Comparison of ENCODE assay signal across 12 cellular contexts in the genomic region with DNA sequence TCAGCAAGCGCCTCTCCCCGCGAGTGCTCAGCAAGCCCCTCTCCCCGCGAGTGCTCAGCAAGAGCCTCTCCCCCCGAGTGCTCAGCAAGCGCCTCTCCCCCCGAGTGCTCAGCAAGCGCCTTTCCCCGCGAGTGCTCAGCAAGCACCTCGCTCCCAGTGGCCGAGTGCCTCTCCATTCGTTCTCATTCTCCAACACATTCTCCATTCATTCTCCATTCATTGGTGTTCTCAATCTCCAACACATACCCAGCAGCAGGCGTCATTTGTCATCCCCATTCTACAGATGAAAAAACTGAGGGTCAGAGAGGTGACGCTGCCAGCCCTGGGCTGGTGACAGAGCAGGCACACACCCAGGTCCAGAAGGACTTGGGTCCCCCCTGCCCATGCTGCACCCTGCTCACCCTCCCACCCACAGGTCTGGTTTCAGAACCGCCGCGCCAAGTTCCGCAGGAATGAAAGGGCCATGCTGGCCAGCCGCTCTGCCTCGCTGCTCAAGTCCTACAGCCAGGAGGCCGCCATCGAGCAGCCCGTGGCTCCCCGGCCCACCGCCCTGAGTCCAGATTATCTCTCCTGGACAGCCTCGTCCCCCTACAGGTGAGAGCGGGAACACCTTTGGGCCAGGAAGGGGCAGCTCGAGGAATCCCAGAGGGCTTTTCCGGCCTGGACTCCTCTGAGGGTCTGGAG. TPM values are rescaled to one million over a fixed set of nuclear protein-coding genes. Genes with fewer than 3 reads are reported as not detected.
DNase-seq lines count a peak whose midpoint lies in the region; ATAC-seq, FAIRE-seq and TF ChIP-seq lines count a peak whose summit lies in the region.
"Had no signal": no experiment of that assay in that cellular context is flagged by ENCODE, and none has a peak within 500 bp of the region (broad histone marks: within the 10 kb centered on the region; RNA-seq: fewer than 3 reads in every experiment).

No MANE protein-coding gene starts in this region.

- H3K9ac ChIP-seq in DND-41 (ENCODE audit: low read depth, low read length), result no peak overlapping the region

- no peak for ATAC-seq in DND-41 (ENCODE audit: insufficient read depth, low read depth)

- no peaks in the 10 kb centered on the region for H3K9me3 ChIP-seq in DND-41 (ENCODE audit: insufficient read depth, low read length, severe bottlenecking)
- H3K9me3 ChIP-seq in effector memory CD4-positive, alpha-beta T cell (ENCODE audit: control insufficient read depth, low read length), result no peaks in the 10 kb centered on the region
- H3K9me3 ChIP-seq: upper lobe of left lung had no signal

- no peak overlapping the region for H3K27ac Mint-ChIP-seq in nephron progenitor cell
- H3K27ac Mint-ChIP-seq: activated naive CD4-positive, alpha-beta T cell treated with anti-CD3 and anti-CD28 coated beads, Interleukin-2, amount 50 U/mL, for 24 hours had no signal

- H3K27me3 ChIP-seq in DND-41 (ENCODE audit: insufficient read depth, low read length, poor library complexity) (no peaks in the 10 kb centered on the region), bronchial epithelial cell (ENCODE audit: control insufficient read depth, insufficient read depth, low read length) (peaks cover 8% of the 10 kb centered on the region)
- H3K27me3 ChIP-seq in effector memory CD4-positive, alpha-beta T cell (replicated peaks; ENCODE audit: control insufficient read depth, insufficient read depth, low read length, poor library complexity, severe bottlenecking), result no peaks in the 10 kb centered on the region
- H3K27me3 ChIP-seq: upper lobe of left lung had no signal

- H3K4me1 ChIP-seq in DND-41 (ENCODE audit: insufficient read depth, low read length), result no peaks in the 10 kb centered on the region
- no peaks in the 10 kb centered on the region for H3K4me1 ChIP-seq in effector memory CD4-positive, alpha-beta T cell (ENCODE audit: control insufficient read depth, insufficient read depth, low read length, poor library complexity, severe bottlenecking)
- H3K4me1 ChIP-seq: upper lobe of left lung had no signal

- peaks cover 9% of the 10 kb centered on the region for H3K27me3 Mint-ChIP-seq in nephron progenitor cell (ENCODE audit: low read depth, poor library complexity)

- no peak for FAIRE-seq in bronchial epithelial cell (lab: Jason Lieb, UNC)

- no peak overlapping the region for H2AFZ ChIP-seq in DND-41 (ENCODE audit: low read depth, low read length)

- DNase-seq in DND-41, result no peak
- DNase-seq in HuH-7.5 (ENCODE audit: low spot score), result peak; percentile 65
- DNase-seq in bronchial epithelial cell (ENCODE audit: low read depth), result no peak
- peak; percentile 43 for DNase-seq in nephron progenitor cell
- no peak for DNase-seq in erythroblast (lab: John Stamatoyannopoulos, UW)
- no peak for DNase-seq in activated effector memory CD4-positive, alpha-beta T cell treated with Interleukin-2 at 50 U/mL for 16 hours
- DNase-seq in effector memory CD4-positive, alpha-beta T cell, result no peak
- DNase-seq: activated CD4-positive, alpha-beta T cell treated with anti-CD3 and anti-CD28 coated beads, Interleukin-2, amount 50 U/mL, for 4 hours; hippocampal formation; NCI-H524 had no signal

- no peaks in the 10 kb centered on the region for H3K36me3 ChIP-seq in DND-41 (ENCODE audit: insufficient read depth, low read length)
- H3K36me3 ChIP-seq in bronchial epithelial cell (ENCODE audit: control insufficient read depth, insufficient read depth, low read length), result no peaks in the 10 kb centered on the region
- H3K36me3 ChIP-seq in effector memory CD4-positive, alpha-beta T cell (ENCODE audit: control insufficient read depth, insufficient read depth, low read length), result no peaks in the 10 kb centered on the region
- H3K36me3 ChIP-seq: upper lobe of left lung had no signal

- H3K4me3 Mint-ChIP-seq in nephron progenitor cell, result no peak overlapping the region
- H3K4me3 Mint-ChIP-seq: activated naive CD4-positive, alpha-beta T cell treated with anti-CD3 and anti-CD28 coated beads, Interleukin-2, amount 50 U/mL, for 24 hours had no signal

- no peak overlapping the region for H3K4me2 ChIP-seq in DND-41 (ENCODE audit: insufficient read depth, low read length)

- H3K79me2 ChIP-seq in DND-41 (ENCODE audit: insufficient read depth, low read length), result no peaks in the 10 kb centered on the region

- TF ChIP-seq POLR2A in erythroblast (IDR thresholded peaks at IDR 0.05; ENCODE audit: low read length), result no peak

- H3K4me1 Mint-ChIP-seq in nephron progenitor cell, result peaks cover 34% of the 10 kb centered on the region
- H3K4me1 Mint-ChIP-seq: activated naive CD4-positive, alpha-beta T cell treated with anti-CD3 and anti-CD28 coated beads, Interleukin-2, amount 50 U/mL, for 24 hours had no signal

- H3K4me3 ChIP-seq in DND-41 (ENCODE audit: low read depth in 1 of 2, low read length in 2 of 2) (no peak overlapping the region), bronchial epithelial cell (ENCODE audit: low read depth, low read length) (no peak overlapping the region)
- H3K4me3 ChIP-seq in effector memory CD4-positive, alpha-beta T cell (ENCODE audit: insufficient read depth, low read depth, low read length, poor library complexity, severe bottlenecking), result no peak overlapping the region
- H3K4me3 ChIP-seq: upper lobe of left lung had no signal

- no peak overlapping the region for H3K27ac ChIP-seq in DND-41 (ENCODE audit: low read length)
- no peak overlapping the region for H3K27ac ChIP-seq in effector memory CD4-positive, alpha-beta T cell (ENCODE audit: insufficient read depth, low read length, poor library complexity, severe bottlenecking)
- H3K27ac ChIP-seq: upper lobe of left lung had no signal

- no peaks in the 10 kb centered on the region for H3K9me3 Mint-ChIP-seq in nephron progenitor cell
- H3K9me3 Mint-ChIP-seq: activated naive CD4-positive, alpha-beta T cell treated with anti-CD3 and anti-CD28 coated beads, Interleukin-2, amount 50 U/mL, for 24 hours had no signal

- H4K20me1 ChIP-seq in DND-41 (ENCODE audit: insufficient read depth, low read length), result no peaks in the 10 kb centered on the region

- H3K36me3 Mint-ChIP-seq in nephron progenitor cell (ENCODE audit: low read depth), result peaks cover 15% of the 10 kb centered on the region
- H3K36me3 Mint-ChIP-seq: activated naive CD4-positive, alpha-beta T cell treated with anti-CD3 and anti-CD28 coated beads, Interleukin-2, amount 50 U/mL, for 24 hours had no signal

- TF ChIP-seq CTCF in DND-41 (IDR thresholded peaks at IDR 0.05; ENCODE audit: borderline replicate concordance, extremely low read depth, low read length, poor library complexity, severe bottlenecking), result peak; percentile 29
- TF ChIP-seq CTCF in bronchial epithelial cell (IDR thresholded peaks at IDR 0.05; ENCODE audit: insufficient read depth, low read length, severe bottlenecking), result peak; percentile 34
- TF ChIP-seq CTCF in nephron progenitor cell (IDR thresholded peaks at IDR 0.05), result peak; percentile 37

RNA-seq across cellular contexts. Expression of a gene that starts 32.5 kb away (rescaled TPM):
- total RNA-seq in bronchial epithelial cell, result 0.90 and 11.1 TPM in 2 replicates

RNA-seq across cellular contexts. Expression of a gene that starts 54.9 kb away (rescaled TPM):
- 0.13 TPM in 1 of 2 replicates, not detected in the other for total RNA-seq in bronchial epithelial cell

Comparison
In these comparisons a context has a peak if more than half of its experiments do, and no peak if none do; other contexts are left out.
1. DNase-seq: peak in HuH-7.5 (single experiment) and nephron progenitor cell (single experiment); none in DND-41 (single experiment), bronchial epithelial cell (single experiment), erythroblast (0 of 2), activated effector memory CD4-positive, alpha-beta T cell treated with Interleukin-2 at 50 U/mL for 16 hours (single experiment) and effector memory CD4-positive, alpha-beta T cell (0 of 3).
2. Peak in every context shown above with its lines, with median percentiles within 50 percentile points of each other: CTCF ChIP-seq.